ENCODE assay signal across 24 cellular contexts in genomic region chr18:63997041-63997440, GRCh38. TPM values are rescaled to one million over a fixed set of nuclear protein-coding genes. Genes with fewer than 3 reads are reported as not detected.
A peak's percentile ranks its signal among the peaks of the same experiment; 100 is the strongest.
DNase-seq lines count a peak whose midpoint lies in the region; ATAC-seq, FAIRE-seq and TF ChIP-seq lines count a peak whose summit lies in the region.
"Had no signal": no experiment of that assay in that cellular context is flagged by ENCODE, and none has a peak within 500 bp of the region (broad histone marks: within the 10 kb centered on the region; RNA-seq: fewer than 3 reads in every experiment).

No MANE protein-coding gene starts in this region.

- no peak for TF ChIP-seq CTCF in D721Med (IDR thresholded peaks at IDR 0.05; ENCODE audit: insufficient read depth, missing control alignments)
- no peak for TF ChIP-seq CTCF in HFFc6 (IDR thresholded peaks at IDR 0.05)
- no peak for TF ChIP-seq CTCF in bronchial epithelial cell (IDR thresholded peaks at IDR 0.05; ENCODE audit: insufficient read depth, low read length, severe bottlenecking)

- H3K4me3 ChIP-seq in bronchial epithelial cell (ENCODE audit: low read depth, low read length), result no peak overlapping the region
- H3K4me3 ChIP-seq: MG63 had no signal

- no peaks in the 10 kb centered on the region; the same call in 1 of the 2 replicates for H3K9me3 Mint-ChIP-seq in HFFc6

- peaks cover 17% of the 10 kb centered on the region for H3K4me1 Mint-ChIP-seq in HFFc6 (ENCODE audit: low read depth)
- H3K4me1 Mint-ChIP-seq: H9 had no signal

- no peaks in the 10 kb centered on the region for H3K36me3 Mint-ChIP-seq in HFFc6 (ENCODE audit: low read depth)

- peaks cover 7% of the 10 kb centered on the region for H3K27me3 Mint-ChIP-seq in HFFc6 (ENCODE audit: insufficient read depth)

- no peak overlapping the region for H3K4me3 Mint-ChIP-seq in HFFc6
- H3K4me3 Mint-ChIP-seq: CD8-positive, alpha-beta T cell; H9 had no signal

- no peaks in the 10 kb centered on the region for H3K27me3 ChIP-seq in bronchial epithelial cell (ENCODE audit: control insufficient read depth, insufficient read depth, low read length)
- H3K27me3 ChIP-seq: MG63 had no signal

- no peak for DNase-seq in D721Med (ENCODE audit: insufficient read length, low spot score)
- DNase-seq in HFFc6, result peak; percentile 29
- peak; percentile 45 for DNase-seq in bronchial epithelial cell (ENCODE audit: low read depth)
- DNase-seq in kidney tubule cell (ENCODE audit: low spot score), result peak; percentile 6
- no peak for DNase-seq in ACHN
- DNase-seq: 8988T; AML-193; C1 segment of cervical spinal cord; CD8-positive, alpha-beta T cell; DMS153; H9; MG63; NCI-H1048; NCI-H1436; NCI-H187 treated with DMSO at 0.1 percent for 48 hours; NCI-H2107; NCI-H446 treated with DMSO at 0.1 percent for 48 hours; NCI-H526 treated with DMSO at 0.1 percent for 48 hours; RPMI8226; SIG-M5; SK-N-SH had no signal

- 0 out of 2 replicates have a peak overlapping the region, but pooled peaks have one; percentile 38 for H3K27ac Mint-ChIP-seq in HFFc6
- H3K27ac Mint-ChIP-seq: CD8-positive, alpha-beta T cell; H9 had no signal

- no peaks in the 10 kb centered on the region for H3K36me3 ChIP-seq in bronchial epithelial cell (ENCODE audit: control insufficient read depth, insufficient read depth, low read length)
- H3K36me3 ChIP-seq: MG63 had no signal

- no peak for ATAC-seq in HG03342 (IDR thresholded peaks at IDR 0.05; ENCODE audit: unreplicated experiment)
- no peak for ATAC-seq in HG03097 (IDR thresholded peaks at IDR 0.05; ENCODE audit: low FRiP score, unreplicated experiment)
- ATAC-seq in HG03460 (IDR thresholded peaks at IDR 0.05; ENCODE audit: unreplicated experiment), result no peak
- ATAC-seq: CD8-positive, alpha-beta T cell had no signal

- in situ Hi-C loops in ACHN (cut with HindIII; ENCODE audit: low pct_ligation_motif_present, low pct_unique_long_range_greater_than_20kb, low sequenced_read_pairs), result no loop called here

- FAIRE-seq in D721Med (lab: Jason Lieb, UNC), result peak; percentile 76
- FAIRE-seq in bronchial epithelial cell (lab: Jason Lieb, UNC), result no peak

RNA-seq across cellular contexts. Expression of gene SERPINB8, which starts 27.2 kb away (rescaled TPM):
- total RNA-seq in HFFc6 (2021; fragmentation: NEBNext Ultra II Directional; extraction: Animal tissue kit (Norgen Biotek cat#: 25700)), result 10 to 100 TPM; 32.6 to 42.9 (median 36.9) TPM
- total RNA-seq in bronchial epithelial cell, result 27.9 and 64.8 TPM in 2 replicates

RNA-seq across cellular contexts. Expression of gene HMSD, which starts 47.9 kb away (rescaled TPM):
- under 1 TPM in 2 of 6 experiments, not detected in 4; 0.21 to 0.38 TPM for total RNA-seq in HFFc6 (2021; fragmentation: NEBNext Ultra II Directional; extraction: Animal tissue kit (Norgen Biotek cat#: 25700))
- 0.13 and 0.26 TPM in 2 replicates for total RNA-seq in bronchial epithelial cell
- total RNA-seq: CD8-positive, alpha-beta T cell had no signal

Comparison
In these comparisons a context has a peak if more than half of its experiments do, and no peak if none do; other contexts are left out.
1. DNase-seq: peak in HFFc6 (single experiment), bronchial epithelial cell (single experiment) and kidney tubule cell (single experiment); none in D721Med (single experiment) and ACHN (single experiment).